ENCODE assay signal across 1 cellular context in genomic region chr17:81869221-81870154, GRCh38.
TF ChIP-seq lines count a peak whose summit lies in the region.

No MANE protein-coding gene starts in this region.

TF ChIP-seq in GM12878, 131 proteins besides CTCF, POLR2A, EP300 and RAD21 (continues in another document):
- TF ChIP-seq HSF1 (IDR thresholded peaks at IDR 0.05; ENCODE audit: low read depth, low read length) (no peak), SIN3A (IDR thresholded peaks at IDR 0.05; ENCODE audit: low read depth, low read length) (peak; percentile 32; the same call in 1 of the 2 replicates), CHD4 (IDR thresholded peaks at IDR 0.05) (no peak), E2F4 (IDR thresholded peaks at IDR 0.05; ENCODE audit: low read depth, low read length) (no peak), ZBTB33 (IDR thresholded peaks at IDR 0.05) (no peak), ATF3 (IDR thresholded peaks at IDR 0.05; ENCODE audit: borderline replicate concordance, extremely low read depth, low read depth, low read length) (no peak), CBFB (IDR thresholded peaks at IDR 0.05; ENCODE audit: low read depth) (no peak), MTA3 (IDR thresholded peaks at IDR 0.05; ENCODE audit: borderline replicate concordance, low read length) (no peak), ZNF24 (IDR thresholded peaks at IDR 0.05) (no peak), MEF2A (IDR thresholded peaks at IDR 0.05; ENCODE audit: insufficient read depth, low read depth, low read length) (no peak), EGR1 (IDR thresholded peaks at IDR 0.05; ENCODE audit: borderline replicate concordance in 1 of 2, low read depth in 2 of 2, low read length in 2 of 2) (peak in 1 of 2 experiments; percentile 55; a peak in 2 of 3 replicates), POLR2AphosphoS2 (IDR thresholded peaks at IDR 0.05; ENCODE audit: low read depth, low read length) (no peak; the same call in 1 of the 2 replicates), SMARCA5 (IDR thresholded peaks at IDR 0.05) (0 out of 2 replicates have a peak, but pooled peaks have one; percentile 57), SIX5 (IDR thresholded peaks at IDR 0.05; ENCODE audit: low read depth, low read length, severe bottlenecking) (no peak), NR2C2 (IDR thresholded peaks at IDR 0.05; ENCODE audit: borderline replicate concordance, control insufficient read depth, insufficient read length, low read depth) (no peak), PML (IDR thresholded peaks at IDR 0.05; ENCODE audit: low read length) (no peak), HDGF (IDR thresholded peaks at IDR 0.05) (no peak), TAF1 (IDR thresholded peaks at IDR 0.05; ENCODE audit: borderline replicate concordance, low read depth, low read length) (no peak), CBX5 (IDR thresholded peaks at IDR 0.05; ENCODE audit: low read depth) (no peak), HDAC2 (IDR thresholded peaks at IDR 0.05) (no peak), ATF2 (IDR thresholded peaks at IDR 0.05; ENCODE audit: low read length) (no peak), JUNB (IDR thresholded peaks at IDR 0.05) (no peak), IRF3 (IDR thresholded peaks at IDR 0.05) (no peak), JUND (IDR thresholded peaks at IDR 0.05; ENCODE audit: low read depth, low read length) (no peak), TARDBP (IDR thresholded peaks at IDR 0.05; ENCODE audit: borderline replicate concordance) (no peak), LARP7 (IDR thresholded peaks at IDR 0.05) (no peak), CHD1 (IDR thresholded peaks at IDR 0.05; ENCODE audit: low read depth, low read length) (no peak), BRCA1 (IDR thresholded peaks at IDR 0.05; ENCODE audit: low read depth, low read length) (no peak), YBX1 (IDR thresholded peaks at IDR 0.05) (no peak), REST (IDR thresholded peaks at IDR 0.05; ENCODE audit: low read depth, low read length) (no peak), NR2C1 (IDR thresholded peaks at IDR 0.05) (no peak), NFYA (IDR thresholded peaks at IDR 0.05; ENCODE audit: borderline replicate concordance, low read depth, low read length) (no peak), BHLHE40 (IDR thresholded peaks at IDR 0.05; ENCODE audit: borderline replicate concordance in 1 of 2, low read depth in 2 of 2, low read length in 1 of 2) (peak in 1 of 2 experiments; percentile 41; a peak in 1 of 4 replicates), BCL3 (IDR thresholded peaks at IDR 0.05; ENCODE audit: borderline replicate concordance, insufficient read depth, low read depth, low read length, poor library complexity, severe bottlenecking) (no peak), TCF12 (IDR thresholded peaks at IDR 0.05; ENCODE audit: low read depth, low read length) (no peak), CEBPZ (IDR thresholded peaks at IDR 0.05; ENCODE audit: low read depth, low read length) (no peak), KAT2A (conservative IDR thresholded peaks at IDR 0.05; ENCODE audit: control insufficient read depth, low read depth, low read length) (no peak), MTA2 (IDR thresholded peaks at IDR 0.05; ENCODE audit: low read depth) (no peak), NFIC (IDR thresholded peaks at IDR 0.05; ENCODE audit: low read depth, low read length) (no peak), CEBPB (IDR thresholded peaks at IDR 0.05; ENCODE audit: borderline replicate concordance in 1 of 2, low read depth in 2 of 2, low read length in 2 of 2) (no peak), KDM1A (IDR thresholded peaks at IDR 0.05; ENCODE audit: borderline replicate concordance) (no peak), RCOR1 (conservative IDR thresholded peaks at IDR 0.05; ENCODE audit: low read depth, low read length) (no peak), E2F8 (IDR thresholded peaks at IDR 0.05; ENCODE audit: low read depth, partially characterized antibody) (no peak), CHD2 (IDR thresholded peaks at IDR 0.05; ENCODE audit: borderline replicate concordance, low read depth, low read length) (0 out of 2 replicates have a peak, but pooled peaks have one; percentile 21)
